In the genomic region with DNA sequence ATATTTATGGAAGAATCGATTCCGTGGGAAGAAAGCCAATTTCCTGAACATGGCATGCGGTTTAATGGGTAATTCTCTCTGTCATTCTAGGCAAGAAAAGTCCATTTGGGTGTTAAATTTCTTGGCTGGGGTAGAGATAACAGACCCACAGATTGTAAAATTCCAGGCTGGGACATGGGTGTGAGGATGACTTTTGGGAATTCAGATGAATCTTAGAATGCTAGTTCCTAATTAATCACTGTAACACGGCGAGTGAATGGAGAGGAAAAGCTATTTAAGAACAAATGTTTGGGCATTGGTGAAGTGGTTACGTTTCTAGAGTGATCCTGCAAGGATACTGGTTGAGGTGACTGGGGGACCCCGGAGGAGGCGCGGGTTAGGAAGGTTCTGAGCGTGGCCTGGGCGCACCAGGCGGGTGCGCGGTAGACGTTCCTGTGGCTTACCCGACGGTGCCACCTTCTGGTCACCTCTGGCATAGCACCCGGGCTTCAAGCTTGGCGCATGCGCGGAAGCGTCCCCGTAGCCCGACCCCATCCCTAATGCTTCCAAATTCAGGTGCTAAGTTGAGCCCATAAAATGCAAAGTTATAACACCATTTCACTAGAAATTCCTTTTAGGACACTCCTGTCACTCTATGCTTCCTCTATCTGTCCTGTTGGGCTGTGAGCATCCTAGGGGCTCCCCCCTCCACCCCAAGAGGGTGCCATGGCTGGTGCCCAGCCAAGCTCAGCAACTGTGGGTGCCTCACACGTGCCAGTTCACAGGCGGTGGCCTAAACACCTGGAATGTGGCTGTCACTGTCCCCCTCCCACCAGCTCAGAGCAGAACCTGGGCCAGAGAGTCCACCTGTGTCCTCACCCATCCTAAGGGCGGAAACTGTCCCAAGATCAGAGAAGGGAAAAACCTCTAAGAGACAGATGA, we compare ENCODE assay signal across 8 cellular contexts.
DNase-seq lines count a peak whose midpoint lies in the region; ATAC-seq, FAIRE-seq and TF ChIP-seq lines count a peak whose summit lies in the region.

No MANE protein-coding gene starts in this region.

- H3K36me3 ChIP-seq in kidney (ENCODE audit: control insufficient read depth in 1 of 2, insufficient read depth in 2 of 2, low read length in 2 of 2): no peaks in the 10 kb centered on the region

- in situ Hi-C loops in T47D (cut with HindIII; ENCODE audit: low pct_unique_long_range_greater_than_20kb, low sequenced_read_pairs): no loop called here

- H3K9me3 ChIP-seq in kidney (ENCODE audit: control insufficient read depth in 1 of 2, low read length in 2 of 2): no peaks in the 10 kb centered on the region

- H3K27ac ChIP-seq in VCaP: no peak overlapping the region
- H3K27ac ChIP-seq in kidney (ENCODE audit: low read depth in 2 of 2, low read length in 2 of 2): no peak overlapping the region

- H3K4me3 ChIP-seq in kidney (ENCODE audit: low read length in 2 of 2): no peak overlapping the region

- peaks cover 0 to 2% of the 10 kb centered on the region in 2 donors for H3K4me1 ChIP-seq in kidney (ENCODE audit: control insufficient read depth in 1 of 2, insufficient read depth in 1 of 2, low read depth in 1 of 2, low read length in 2 of 2)

- no peak overlapping the region for H3K9ac ChIP-seq in kidney (ENCODE audit: low read length in 2 of 2)

- no peak for FAIRE-seq in kidney (lab: Jason Lieb, UNC)

- TF ChIP-seq CTCF in VCaP (conservative IDR thresholded peaks at IDR 0.05) (peak; percentile 88), kidney (IDR thresholded peaks at IDR 0.05; ENCODE audit: borderline replicate concordance, extremely low read depth, insufficient read depth) (peak; percentile 98)

- peak; percentile 84 for ATAC-seq in HG02642 (IDR thresholded peaks at IDR 0.05; ENCODE audit: poor library complexity, unreplicated experiment)

- intact Hi-C loops in kidney (cut with DNase I): no loop called here

- peak; percentile 32 for DNase-seq in NCI-H2196 (lab: John Stamatoyannopoulos, UW; ENCODE audit: unreplicated experiment)
- DNase-seq in NCI-H2196 treated with DMSO at 0.1 percent for 48 hours (lab: John Stamatoyannopoulos, UW; ENCODE audit: unreplicated experiment): no peak
- peak; percentile 33 for DNase-seq in NCI-H1105 (lab: John Stamatoyannopoulos, UW)
- DNase-seq in T47D (ENCODE audit: low read depth in 1 of 2, low spot score in 1 of 2): peak; percentile 56 to 58
- peak; percentile 93 for DNase-seq in kidney
- peak; percentile 86 to 93 for DNase-seq in stimulated activated CD4-positive, alpha-beta T cell treated with anti-CD3 and anti-CD28 coated beads, Interleukin-1b, Interleukin-23, amount 100 ng/mL, for 4 hours (ENCODE audit: low read depth in 2 of 2)
